10 cellular contexts compared by ENCODE assay signal in genomic region chr7:46764100-46764941, GRCh38.
DNase-seq lines count a peak whose midpoint lies in the region; ATAC-seq, FAIRE-seq and TF ChIP-seq lines count a peak whose summit lies in the region.
"Had no signal": no experiment of that assay in that cellular context is flagged by ENCODE, and none has a peak within 500 bp of the region (broad histone marks: within the 10 kb centered on the region; RNA-seq: fewer than 3 reads in every experiment).

No MANE protein-coding gene starts in this region.

- no peak overlapping the region for H3K4me3 ChIP-seq in MG63
- no peak overlapping the region for H3K4me3 ChIP-seq in H1 (ENCODE audit: extremely low read depth in 1 of 4, insufficient read depth in 2 of 4, low read depth in 3 of 4, low read length in 4 of 4)
- H3K4me3 ChIP-seq in osteoblast (ENCODE audit: insufficient read depth, low read length) = no peak overlapping the region

- H3K79me1 ChIP-seq in H1 (ENCODE audit: low read depth, low read length) = no peaks in the 10 kb centered on the region

- no peaks in the 10 kb centered on the region for H3K79me2 ChIP-seq in H1 (ENCODE audit: control insufficient read depth in 1 of 2, insufficient read depth in 2 of 2, low read length in 2 of 2)
- H3K79me2 ChIP-seq in osteoblast (ENCODE audit: insufficient read depth, low read length) = no peaks in the 10 kb centered on the region

- no peak overlapping the region for H3K56ac ChIP-seq in H1 (replicated peaks; ENCODE audit: insufficient read length, low read depth, low read length)

- CTCF ChIA-PET in H1 (lab: Charles Lee; ENCODE audit: partially characterized antibody) = no interaction called here

- DNase-seq in EH (ENCODE audit: low read depth) (peak; percentile 98), MG63 (peak; percentile 82), H1 (ENCODE audit: low read depth in 1 of 2, low spot score in 2 of 2) (no peak), osteoblast (ENCODE audit: insufficient read length, low spot score, missing footprints) (peak; percentile 88), germinal center (ENCODE audit: low spot score) (no peak), NCI-H128 (lab: John Stamatoyannopoulos, UW; ENCODE audit: unreplicated experiment) (no peak)
- DNase-seq: kidney, NCI-H1417 treated with DMSO at 0.1 percent for 48 hours had no signal

- H4K91ac ChIP-seq in H1 (replicated peaks; ENCODE audit: insufficient read length, low read length) = no peak overlapping the region

- no peak overlapping the region for H3K23ac ChIP-seq in H1 (ENCODE audit: insufficient read length)

- no peak overlapping the region for H2BK5ac ChIP-seq in H1 (ENCODE audit: low read depth, low read length)

- no peak for TF ChIP-seq EP300 in H1 (IDR thresholded peaks at IDR 0.05; ENCODE audit: borderline replicate concordance in 1 of 2, low read depth in 2 of 2, low read length in 2 of 2)

- WGBS in H1 (ENCODE audit: extremely low coverage in 1 of 2, insufficient coverage in 1 of 2, insufficient read length in 1 of 2, insufficient replicate concordance in 2 of 2, low coverage in 1 of 2, low lambda C conversion rate in 2 of 2, missing lambda C conversion rate in 1 of 2), 2 experiments = 82% methylated on average over 4 of the region's 4 CpGs; no CpG with 5 or more reads in 1 of the 2 experiments

- H4K5ac ChIP-seq in H1 (ENCODE audit: insufficient read length, low read depth, low read length) = no peak overlapping the region

- no peak for FAIRE-seq in H1 (lab: Jason Lieb, UNC)
- FAIRE-seq: kidney had no signal

- no peak overlapping the region for H3K14ac ChIP-seq in H1 (ENCODE audit: insufficient read length)

- no peak overlapping the region for H2BK20ac ChIP-seq in H1 (ENCODE audit: low read length)

- TF ChIP-seq RAD21 in H1 (IDR thresholded peaks at IDR 0.05 in 1 of 2, conservative IDR thresholded peaks at IDR 0.05 in 1 of 2; ENCODE audit: low read depth in 2 of 2, low read length in 2 of 2) = no peak

- H4K8ac ChIP-seq in H1 (ENCODE audit: extremely low read depth, insufficient read depth, low read length) = no peak overlapping the region

- POLR2A ChIA-PET in H1 (lab: Charles Lee; ENCODE audit: partially characterized antibody) = no interaction called here

- H3K4ac ChIP-seq in H1 (replicated peaks; ENCODE audit: insufficient read length, low read depth, low read length) = no peak overlapping the region

- H2AFZ ChIP-seq in H1 (ENCODE audit: low read length) (0 out of 2 replicates have a peak overlapping the region, but pooled peaks have one; percentile 62), osteoblast (ENCODE audit: low read length) (peak overlapping the region; percentile 54)

- H2BK15ac ChIP-seq in H1 (ENCODE audit: low read length) = no peak overlapping the region

- no peak overlapping the region for H3K18ac ChIP-seq in H1 (ENCODE audit: extremely low read depth, low read length)

- H4K20me1 ChIP-seq in H1 (replicated peaks in 1 of 2; ENCODE audit: control insufficient read depth in 1 of 2, insufficient read depth in 2 of 2, low read length in 2 of 2) (no peaks in the 10 kb centered on the region), osteoblast (ENCODE audit: insufficient read depth, low read length) (no peaks in the 10 kb centered on the region)

- no peak overlapping the region for H3K9ac ChIP-seq in H1 (replicated peaks in 1 of 4; ENCODE audit: extremely low read depth in 1 of 4, low read depth in 3 of 4, low read length in 3 of 4)

- H3K27ac ChIP-seq in H1 (ENCODE audit: low read depth, low read length) (no peak overlapping the region), osteoblast (ENCODE audit: low read depth, low read length) (peak overlapping the region; percentile 85)

- no peak for TF ChIP-seq CTCF in H1 (IDR thresholded peaks at IDR 0.05; ENCODE audit: control extremely low read depth in 1 of 3, insufficient read depth in 1 of 3, low read depth in 1 of 3, low read length in 3 of 3)
- no peak for TF ChIP-seq CTCF in osteoblast (IDR thresholded peaks at IDR 0.05; ENCODE audit: extremely low read depth, low read depth, low read length)

- no peak overlapping the region for H2BK120ac ChIP-seq in H1 (replicated peaks; ENCODE audit: low read depth, low read length)

- H2AK5ac ChIP-seq in H1 (ENCODE audit: low read depth, low read length) = no peak overlapping the region

- no peaks in the 10 kb centered on the region for H3K36me3 ChIP-seq in MG63
- no peaks in the 10 kb centered on the region for H3K36me3 ChIP-seq in H1 (ENCODE audit: control insufficient read depth in 2 of 4, insufficient read depth in 4 of 4, low read length in 3 of 4)
- no peaks in the 10 kb centered on the region for H3K36me3 ChIP-seq in osteoblast (ENCODE audit: insufficient read depth, low read length)

- no peak for TF ChIP-seq POLR2A in H1 (IDR thresholded peaks at IDR 0.05; ENCODE audit: control extremely low read depth in 1 of 2, low read depth in 2 of 2, low read length in 2 of 2)

- H3K9me3 ChIP-seq in MG63 = peaks cover 18% of the 10 kb centered on the region
- H3K9me3 ChIP-seq in H1 (ENCODE audit: insufficient read depth in 2 of 2, low read depth in 1 of 2, low read length in 1 of 2) = peaks cover 11% of the 10 kb centered on the region in 2 experiments; a peak in 3 of 4 replicates
- no peaks in the 10 kb centered on the region for H3K9me3 ChIP-seq in osteoblast (ENCODE audit: low read depth, low read length)

- H2BK12ac ChIP-seq in H1 (ENCODE audit: low read depth, low read length) = no peak overlapping the region

- ATAC-seq in GM21367 (IDR thresholded peaks at IDR 0.05; ENCODE audit: unreplicated experiment) = no peak
- ATAC-seq in GM21529 (IDR thresholded peaks at IDR 0.05; ENCODE audit: unreplicated experiment) = no peak

- H3K4me2 ChIP-seq in H1 (ENCODE audit: insufficient read depth in 1 of 2, low read depth in 2 of 2, low read length in 2 of 2) (no peak overlapping the region), osteoblast (ENCODE audit: insufficient read depth, low read length) (peak overlapping the region; percentile 16)

- H3K4me1 ChIP-seq in H1 (replicated peaks in 1 of 4; ENCODE audit: control insufficient read depth in 3 of 4, insufficient read depth in 4 of 4, low read length in 3 of 4) = no peaks in the 10 kb centered on the region
- H3K4me1 ChIP-seq in osteoblast (ENCODE audit: insufficient read depth, low read length) = peaks cover 14% of the 10 kb centered on the region

- H3K27me3 ChIP-seq in MG63 (no peaks in the 10 kb centered on the region), H1 (replicated peaks in 1 of 4; ENCODE audit: control insufficient read depth in 3 of 4, extremely low read depth in 1 of 4, insufficient read depth in 3 of 4, low read length in 3 of 4) (no peaks in the 10 kb centered on the region), osteoblast (ENCODE audit: insufficient read depth, low read length) (no peaks in the 10 kb centered on the region)

- H3K23me2 ChIP-seq in H1 (ENCODE audit: low read depth, low read length) = no peaks in the 10 kb centered on the region

TF ChIP-seq in H1, 55 proteins besides CTCF, POLR2A, EP300 and RAD21 (continues in another document):
- TF ChIP-seq SRF (IDR thresholded peaks at IDR 0.05; ENCODE audit: low read depth, low read length) = no peak
- no peak for TF ChIP-seq FOSL1 (IDR thresholded peaks at IDR 0.05; ENCODE audit: insufficient read depth, low read depth, low read length)
- no peak for TF ChIP-seq CHD1 (IDR thresholded peaks at IDR 0.05; ENCODE audit: low read depth, low read length)
- TF ChIP-seq TAF1 (IDR thresholded peaks at IDR 0.05; ENCODE audit: low read depth, low read length) = no peak
- no peak for TF ChIP-seq CBX8 (IDR thresholded peaks at IDR 0.05; ENCODE audit: borderline replicate concordance, low read depth, low read length)
- TF ChIP-seq PHF8 (conservative IDR thresholded peaks at IDR 0.05; ENCODE audit: low read depth, low read length) = no peak
- no peak for TF ChIP-seq SIRT6 (IDR thresholded peaks at IDR 0.05; ENCODE audit: low read length)
- TF ChIP-seq SP2 (IDR thresholded peaks at IDR 0.05; ENCODE audit: low read length) = no peak
- no peak for TF ChIP-seq JUN (IDR thresholded peaks at IDR 0.05; ENCODE audit: low read depth, low read length)
- TF ChIP-seq TEAD4 (IDR thresholded peaks at IDR 0.05; ENCODE audit: low read depth, low read length) = no peak

Comparison
In these comparisons a context has a peak if more than half of its experiments do, and no peak if none do; other contexts are left out.
1. DNase-seq: peak in EH (single experiment), MG63 (single experiment) and osteoblast (single experiment); none in H1 (0 of 2), germinal center (single experiment) and NCI-H128 (single experiment).